Comparison of ENCODE assay signal across 8 cellular contexts in the genomic region with DNA sequence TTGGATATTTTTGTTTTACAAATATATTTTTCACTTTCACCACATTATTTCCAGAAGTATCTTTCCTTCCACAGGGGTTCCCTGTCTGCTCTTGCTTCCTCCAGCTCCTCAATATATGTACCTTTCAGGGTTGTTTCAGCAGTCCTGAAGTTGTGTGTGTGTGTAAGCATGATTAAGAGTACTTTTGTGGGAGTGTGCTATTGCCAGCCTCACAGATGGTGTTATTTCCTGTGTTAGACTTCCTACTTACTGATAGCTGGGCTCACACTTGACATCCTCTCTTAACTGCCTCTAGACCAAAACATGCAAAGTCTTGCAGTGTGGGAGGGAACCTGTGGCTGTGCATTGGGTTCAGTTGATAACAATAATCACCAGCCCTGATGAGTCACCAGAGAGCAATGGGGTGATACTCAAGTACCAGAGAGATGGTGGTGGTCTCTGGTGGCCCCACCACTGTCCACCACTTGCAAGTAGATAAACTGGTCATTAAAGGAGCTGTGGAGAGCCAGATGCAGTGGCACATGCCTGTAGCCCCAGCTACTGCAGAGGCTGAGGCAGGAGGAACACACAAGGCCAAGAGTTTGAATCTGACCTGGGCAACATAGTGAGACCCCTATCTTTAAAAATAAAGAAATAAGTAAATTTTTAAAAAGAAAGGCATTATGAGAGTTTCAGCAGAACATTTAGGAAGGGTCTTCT.
DNase-seq lines count a peak whose midpoint lies in the region; ATAC-seq and TF ChIP-seq lines count a peak whose summit lies in the region.

No MANE protein-coding gene starts in this region.

- CTCF ChIA-PET in activated B cell treated with CpG ODN at 0.5 μM for 24 hours (lab: Charles Lee), result interaction anchor here (1.0 to 2.3 kb wide), 2 partner anchors 15 to 154 kb away, joined by 3 to 9 read pairs; no protein-coding TSS in a partner anchor

- H3K4me3 Mint-ChIP-seq in activated B cell treated with CpG ODN at 0.5 μM for 24 hours (peak overlapping the region; percentile 61), glutamatergic neuron (ENCODE audit: unreplicated experiment) (no peak overlapping the region), progenitor cell of endocrine pancreas (ENCODE audit: low read depth) (no peak overlapping the region)

- peaks cover 55% of the 10 kb centered on the region for H3K4me1 Mint-ChIP-seq in activated B cell treated with CpG ODN at 0.5 μM for 24 hours
- H3K4me1 Mint-ChIP-seq in glutamatergic neuron (ENCODE audit: low read depth, unreplicated experiment), result peaks cover 13% of the 10 kb centered on the region
- peaks cover 20% of the 10 kb centered on the region for H3K4me1 Mint-ChIP-seq in progenitor cell of endocrine pancreas (ENCODE audit: low read depth)

- H3K9me3 Mint-ChIP-seq in activated B cell treated with CpG ODN at 0.5 μM for 24 hours (no peaks in the 10 kb centered on the region), glutamatergic neuron (ENCODE audit: unreplicated experiment) (no peaks in the 10 kb centered on the region), progenitor cell of endocrine pancreas (ENCODE audit: low read depth) (no peaks in the 10 kb centered on the region)

- TF ChIP-seq CTCF in activated B cell treated with CpG ODN at 0.5 μM for 24 hours (IDR thresholded peaks at IDR 0.05) (no peak), glutamatergic neuron (IDR thresholded peaks at IDR 0.05; ENCODE audit: partially characterized antibody, unreplicated experiment) (no peak), progenitor cell of endocrine pancreas (IDR thresholded peaks at IDR 0.05; ENCODE audit: unreplicated experiment) (no peak)

- ATAC-seq in GM19468 (IDR thresholded peaks at IDR 0.05; ENCODE audit: extremely low read depth, unreplicated experiment) (peak; percentile 95), HG03521 (IDR thresholded peaks at IDR 0.05; ENCODE audit: unreplicated experiment) (peak; percentile 90), activated B cell treated with CpG ODN at 0.5 μM for 24 hours (ENCODE audit: low read depth) (peak; percentile 87), left ventricle myocardium superior (peak; percentile 37)

- no peaks in the 10 kb centered on the region for H3K27me3 Mint-ChIP-seq in activated B cell treated with CpG ODN at 0.5 μM for 24 hours
- peaks cover 2% of the 10 kb centered on the region for H3K27me3 Mint-ChIP-seq in glutamatergic neuron (ENCODE audit: unreplicated experiment)
- H3K27me3 Mint-ChIP-seq in progenitor cell of endocrine pancreas, result no peaks in the 10 kb centered on the region

- DNase-seq in DMS53 (lab: John Stamatoyannopoulos, UW), result peak; percentile 39
- peak; percentile 23 for DNase-seq in activated B cell treated with CpG ODN at 0.5 μM for 24 hours
- DNase-seq in left ventricle myocardium superior, result no peak
- DNase-seq in glutamatergic neuron, result no peak
- no peak for DNase-seq in epidermal melanocyte (ENCODE audit: insufficient read length, low spot score)
- no peak for DNase-seq in progenitor cell of endocrine pancreas (ENCODE audit: low spot score, unreplicated experiment)

- H3K27ac Mint-ChIP-seq in activated B cell treated with CpG ODN at 0.5 μM for 24 hours (peak overlapping the region; percentile 92), glutamatergic neuron (ENCODE audit: unreplicated experiment) (no peak overlapping the region), progenitor cell of endocrine pancreas (no peak overlapping the region)

- POLR2A ChIA-PET in activated B cell treated with CpG ODN at 0.5 μM for 24 hours (lab: Charles Lee), result interaction anchor here (0.7 to 4.7 kb wide), 5 partner anchors 9 to 866 kb away, joined by 3 to 63 read pairs (median 5); no protein-coding TSS in a partner anchor

- intact Hi-C loops in activated B cell treated with CpG ODN at 0.5 μM for 24 hours (cut with micrococcal nuclease), result loop anchor here (1.0 to 5.0 kb wide), 5 partner anchors 15 to 868 kb away; partner anchors contain the start of genes KIF21B and ZNF281
- intact Hi-C loops in left ventricle myocardium superior (cut with micrococcal nuclease), result no loop called here

- H3K36me3 Mint-ChIP-seq in activated B cell treated with CpG ODN at 0.5 μM for 24 hours (ENCODE audit: low read depth) (no peaks in the 10 kb centered on the region), glutamatergic neuron (ENCODE audit: unreplicated experiment) (no peaks in the 10 kb centered on the region), progenitor cell of endocrine pancreas (ENCODE audit: insufficient read depth) (peaks cover 2% of the 10 kb centered on the region)

Comparison
In these comparisons a context has a peak if more than half of its experiments do, and no peak if none do; other contexts are left out.
1. DNase-seq: peak in DMS53 (single experiment) and activated B cell treated with CpG ODN at 0.5 μM for 24 hours (single experiment); none in left ventricle myocardium superior (single experiment), glutamatergic neuron (single experiment), epidermal melanocyte (single experiment) and progenitor cell of endocrine pancreas (single experiment).
2. ATAC-seq: peak in every context shown above with its lines; median percentile 95 in GM19468; 90 in HG03521; 87 in activated B cell treated with CpG ODN at 0.5 μM for 24 hours; 37 in left ventricle myocardium superior.